Comparison of ENCODE assay signal across 8 cellular contexts in genomic region chr7:74660202-74660601, GRCh38. TPM values are rescaled to one million over a fixed set of nuclear protein-coding genes. Genes with fewer than 3 reads are reported as not detected.
DNase-seq lines count a peak whose midpoint lies in the region; TF ChIP-seq lines count a peak whose summit lies in the region.
"Not testable (repeated sequence)": the region's sequence is repeated elsewhere in the genome, so short reads cannot be mapped to it uniquely, and the experiment has no call there.

No MANE protein-coding gene starts in this region.

- 47 to 60% methylated on average over 15 to 18 of the region's 18 CpGs for WGBS in endodermal cell (ENCODE audit: insufficient coverage in 1 of 2, insufficient read length in 1 of 2), 2 experiments

- peak overlapping the region; percentile 73 to 87 for H3K4me3 Mint-ChIP-seq in CD14-positive monocyte
- peak overlapping the region; percentile 88 for H3K4me3 Mint-ChIP-seq in activated naive CD8-positive, alpha-beta T cell
- H3K4me3 Mint-ChIP-seq in endodermal cell = peak overlapping the region; percentile 82
- H3K4me3 Mint-ChIP-seq in immature natural killer cell = peak overlapping the region; percentile 79 to 91 (median 87)

- peak overlapping the region; percentile 71 for H3K4me2 ChIP-seq in SU-DHL-6 (ENCODE audit: low read depth, low read length, poor library complexity, severe bottlenecking)

- peaks cover 56% of the 10 kb centered on the region for H3F3A ChIP-seq in SU-DHL-6 (ENCODE audit: insufficient read depth)

- H3K9me2 ChIP-seq in SU-DHL-6 (replicated peaks; ENCODE audit: insufficient read depth, low read length) = not testable (repeated sequence)

- H3K27me3 Mint-ChIP-seq in CD14-positive monocyte (ENCODE audit: low read depth in 3 of 3); activated naive CD8-positive, alpha-beta T cell; endodermal cell (ENCODE audit: insufficient read depth): not testable (repeated sequence)
- H3K27me3 Mint-ChIP-seq in immature natural killer cell (ENCODE audit: low read depth in 3 of 3) = peaks cover 16 to 39% (median 24%) of the 10 kb centered on the region in 3 donors

- H3K4me1 Mint-ChIP-seq in CD14-positive monocyte (peaks cover 57% of the 10 kb centered on the region), endodermal cell (peaks cover 44% of the 10 kb centered on the region), immature natural killer cell (peaks cover 56 to 72% of the 10 kb centered on the region in 2 donors)
- H3K4me1 Mint-ChIP-seq in activated naive CD8-positive, alpha-beta T cell (ENCODE audit: low read depth) = peaks cover 66% of the 10 kb centered on the region

- not testable (repeated sequence) for H3K36me3 Mint-ChIP-seq in CD14-positive monocyte; activated naive CD8-positive, alpha-beta T cell; immature natural killer cell
- H3K36me3 Mint-ChIP-seq in endodermal cell (ENCODE audit: low read depth) = peaks cover 31% of the 10 kb centered on the region

- not testable (repeated sequence) for H4K20me1 ChIP-seq in SU-DHL-6 (ENCODE audit: low read depth, low read length)

- not testable (repeated sequence) for H3K36me3 ChIP-seq in HUES6 (ENCODE audit: control insufficient read depth, insufficient read depth, low read length); SU-DHL-6 (ENCODE audit: low read length); neutrophil
- H3K36me3 ChIP-seq in endodermal cell (ENCODE audit: control insufficient read depth, insufficient read depth, low read length) = peaks cover 17% of the 10 kb centered on the region

- not testable (repeated sequence) for TF ChIP-seq CTCF in CD14-positive monocyte (IDR thresholded peaks at IDR 0.05); SU-DHL-6 (IDR thresholded peaks at IDR 0.05; ENCODE audit: insufficient read depth, low read length, poor library complexity, severe bottlenecking); endodermal cell (conservative IDR thresholded peaks at IDR 0.05); neutrophil (IDR thresholded peaks at IDR 0.05)

- not testable (repeated sequence) for H3K27me3 ChIP-seq in HUES6 (ENCODE audit: control insufficient read depth, insufficient read depth, low read length); SU-DHL-6 (ENCODE audit: low read length); endodermal cell (ENCODE audit: control insufficient read depth, insufficient read depth, low read length, poor library complexity, severe bottlenecking)
- H3K27me3 ChIP-seq in neutrophil = peaks cover 14% of the 10 kb centered on the region

- H3K9me3 ChIP-seq in HUES6 (ENCODE audit: control insufficient read depth, insufficient read depth, low read depth, low read length); SU-DHL-6 (ENCODE audit: insufficient read depth, low read length); endodermal cell (ENCODE audit: control insufficient read depth, low read length); neutrophil: not testable (repeated sequence)

- not testable (repeated sequence) for H2AFZ ChIP-seq in SU-DHL-6 (ENCODE audit: low read depth, low read length, severe bottlenecking)

- H3K4me3 ChIP-seq in HUES6 (ENCODE audit: low read depth, low read length) (peak overlapping the region; percentile 89), SU-DHL-6 (ENCODE audit: insufficient read depth, low read length, poor library complexity, severe bottlenecking) (peak overlapping the region; percentile 65), endodermal cell (ENCODE audit: low read length) (peak overlapping the region; percentile 95), neutrophil (ENCODE audit: low read depth in 1 of 2, low read length in 1 of 2) (peak overlapping the region; percentile 78 to 81)

- H3K27ac Mint-ChIP-seq in CD14-positive monocyte (peak overlapping the region; percentile 93 to 99 (median 97)), endodermal cell (peak overlapping the region; percentile 96), immature natural killer cell (peak overlapping the region; percentile 85 to 96 (median 94))
- peak overlapping the region; percentile 92 for H3K27ac Mint-ChIP-seq in activated naive CD8-positive, alpha-beta T cell

- intact Hi-C loops in CD14-positive monocyte (cut with micrococcal nuclease) = loop anchor here in 1 of 2 donors (10.0 kb wide), 1 partner anchor 45 kb away; no protein-coding TSS in a partner anchor

- not testable (repeated sequence) for H3K9me3 Mint-ChIP-seq in CD14-positive monocyte; activated naive CD8-positive, alpha-beta T cell (ENCODE audit: low read depth); endodermal cell; immature natural killer cell

- peak overlapping the region; percentile 98 for H3K9ac ChIP-seq in HUES6 (ENCODE audit: low read length)
- peak overlapping the region; percentile 69 for H3K9ac ChIP-seq in SU-DHL-6 (ENCODE audit: low read length)
- peak overlapping the region; percentile 92 for H3K9ac ChIP-seq in endodermal cell (ENCODE audit: extremely low read depth, low read length, poor library complexity, severe bottlenecking)

- H3K79me2 ChIP-seq in SU-DHL-6 (ENCODE audit: insufficient read depth, low read length) = peaks cover 63% of the 10 kb centered on the region

- peak overlapping the region; percentile 98 for H3K27ac ChIP-seq in HUES6 (ENCODE audit: low read depth, low read length)
- H3K27ac ChIP-seq in SU-DHL-6 (ENCODE audit: low read depth, low read length) = peak overlapping the region; percentile 91
- peak overlapping the region; percentile 56 for H3K27ac ChIP-seq in endodermal cell (ENCODE audit: low read depth, low read length)
- peak overlapping the region; percentile 88 for H3K27ac ChIP-seq in neutrophil
- H3K27ac ChIP-seq in substantia nigra (ENCODE audit: low read depth, low read length, poor library complexity, severe bottlenecking) = peak overlapping the region; percentile 6

- not testable (repeated sequence) for DNase-seq in CD14-positive monocyte (ENCODE audit: low spot score); endodermal cell; immature natural killer cell; substantia nigra (lab: John Stamatoyannopoulos, UW)

- H3K4me1 ChIP-seq in HUES6 (ENCODE audit: control insufficient read depth, insufficient read depth, low read length) (peaks cover 50% of the 10 kb centered on the region), neutrophil (ENCODE audit: control insufficient read depth in 1 of 2, insufficient read depth in 1 of 2, low read depth in 1 of 2, low read length in 1 of 2) (peaks cover 46 to 50% of the 10 kb centered on the region in 2 experiments)
- not testable (repeated sequence) for H3K4me1 ChIP-seq in endodermal cell (ENCODE audit: control insufficient read depth, insufficient read depth, low read length)

RNA-seq across cellular contexts. Expression of gene GTF2I, which starts 2.7 kb away (rescaled TPM):
- 10 to 100 TPM; 20.9 to 28.2 TPM for polyA plus RNA-seq in CD14-positive monocyte
- 100 to 1,000 TPM; 391 to 519 TPM for total RNA-seq in endodermal cell
- 303 TPM for polyA plus RNA-seq in endodermal cell (2013, experiment 1 of 2)
- 266 TPM for polyA plus RNA-seq in endodermal cell (2013, experiment 2 of 2)
- 10 to 100 TPM; 37.2 to 82.0 (median 45.6) TPM for polyA plus RNA-seq in immature natural killer cell

Comparison
In these comparisons a context has a peak if more than half of its experiments do, and no peak if none do; other contexts are left out.
1. H3K27ac ChIP-seq: peak in every context shown above with its lines; median percentile 98 in HUES6; 91 in SU-DHL-6; 88 in neutrophil; 56 in endodermal cell; 6 in substantia nigra.